1 cellular context compared by ENCODE assay signal in genomic region chr22:23027849-23028248, GRCh38.
TF ChIP-seq lines count a peak whose summit lies in the region.
"Not testable (repeated sequence)": the region's sequence is repeated elsewhere in the genome, so short reads cannot be mapped to it uniquely, and the experiment has no call there.

No MANE protein-coding gene starts in this region.

TF ChIP-seq in K562, 482 proteins besides CTCF, POLR2A, EP300 and RAD21 (continued from another document):
- not testable (repeated sequence) for TF ChIP-seq CREB1 (IDR thresholded peaks at IDR 0.05)
- TF ChIP-seq CREB1 (CRISPR knock-in tag; IDR thresholded peaks at IDR 0.05) (0 out of 2 replicates have a peak, but pooled peaks have one; percentile 29), RERE (CRISPR knock-in tag; IDR thresholded peaks at IDR 0.05; ENCODE audit: borderline replicate concordance) (peak; percentile 94; the same call in 1 of the 2 replicates), AFF4 (CRISPR knock-in tag; IDR thresholded peaks at IDR 0.05) (0 out of 2 replicates have a peak, but pooled peaks have one; percentile 54)
